Comparison of ENCODE assay signal across 1 cellular context in genomic region chr17:10087333-10087732, GRCh38.
TF ChIP-seq lines count a peak whose summit lies in the region.

No MANE protein-coding gene starts in this region.

TF ChIP-seq in GM12878, 131 proteins besides CTCF, POLR2A, EP300 and RAD21 (continued from another document):
- TF ChIP-seq CBX3 (IDR thresholded peaks at IDR 0.05; ENCODE audit: borderline replicate concordance, low read depth) (no peak), HSF1 (IDR thresholded peaks at IDR 0.05; ENCODE audit: low read depth, low read length) (no peak), REST (IDR thresholded peaks at IDR 0.05; ENCODE audit: low read depth, low read length) (no peak)
TF ChIP-seq in GM12878: peak in this region for 0.
